5 cellular contexts compared by ENCODE assay signal in the genomic region with DNA sequence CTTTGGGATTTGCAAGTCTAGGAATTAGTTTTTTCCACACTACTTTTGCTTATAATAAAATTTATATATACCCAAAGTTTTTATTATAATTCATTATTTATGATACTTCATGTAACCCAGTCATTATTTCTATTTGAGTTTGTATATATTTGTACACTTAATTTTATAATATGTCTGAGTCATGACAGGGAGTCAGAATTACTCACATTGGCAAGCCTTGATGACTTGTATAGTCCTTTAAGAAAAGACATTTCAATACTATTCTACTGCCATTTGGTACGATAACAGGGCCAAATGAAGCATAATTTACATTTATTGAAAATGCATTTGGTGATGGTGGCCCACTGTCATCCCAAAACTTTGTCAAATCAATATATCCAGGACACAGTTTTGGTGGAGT.
"Had no signal": no experiment of that assay in that cellular context is flagged by ENCODE, and none has a peak within 500 bp of the region (broad histone marks: within the 10 kb centered on the region; RNA-seq: fewer than 3 reads in every experiment).

No MANE protein-coding gene starts in this region.

- DNase-seq: GM23248, GOT3, H9, HCEC 1CT, IMR-90 had no signal

- H3K4me3 Mint-ChIP-seq: H9 had no signal

- H3K27ac Mint-ChIP-seq: H9 had no signal

- H3K27ac ChIP-seq: GM23248 had no signal

- H3K9ac ChIP-seq: GM23248 had no signal

- H2AFZ ChIP-seq: GM23248 had no signal

- H3K9me3 Mint-ChIP-seq: H9 had no signal

- H3K4me3 ChIP-seq: GM23248 had no signal
